In genomic region chr14:93906341-93907329, GRCh38 we compare ENCODE assay signal across 9 cellular contexts. TPM values are rescaled to one million over a fixed set of nuclear protein-coding genes. Genes with fewer than 3 reads are reported as not detected.
DNase-seq lines count a peak whose midpoint lies in the region; FAIRE-seq and TF ChIP-seq lines count a peak whose summit lies in the region.
"Had no signal": no experiment of that assay in that cellular context is flagged by ENCODE, and none has a peak within 500 bp of the region (broad histone marks: within the 10 kb centered on the region; RNA-seq: fewer than 3 reads in every experiment).

No MANE protein-coding gene starts in this region.

- DNase-seq in AG04449 (ENCODE audit: low read depth, low spot score) (no peak), GM18507 (ENCODE audit: extremely low spot score, insufficient read length, low read depth) (peak; percentile 62), RCC 7860 (ENCODE audit: low spot score) (peak; percentile 3), cardiac septum (ENCODE audit: low spot score) (peak; percentile 71), sigmoid colon (no peak), globus pallidus (ENCODE audit: low spot score) (no peak)
- DNase-seq in activated effector memory CD4-positive, alpha-beta T cell treated with Interleukin-2 at 50 U/mL for 16 hours: peak; percentile 13

- TF ChIP-seq EP300 in Ishikawa (IDR thresholded peaks at IDR 0.05; ENCODE audit: borderline replicate concordance) (no peak), sigmoid colon (IDR thresholded peaks at IDR 0.05) (no peak)

- CTCF ChIA-PET in AG04449 (lab: Yijun Ruan, JAX): interaction anchor here (0.7 to 1.4 kb wide), 5 partner anchors 9 to 252 kb away, joined by 3 to 5 read pairs (median 3); no protein-coding TSS in a partner anchor

- FAIRE-seq in GM18507 (lab: Jason Lieb, UNC) (peak; percentile 74), RCC 7860 (lab: Jason Lieb, UNC) (no peak)
- FAIRE-seq: islet of Langerhans had no signal

- TF ChIP-seq CTCF in AG04449 (IDR thresholded peaks at IDR 0.05; ENCODE audit: insufficient read depth, low read length, missing control alignments): peak; percentile 73
- TF ChIP-seq CTCF in sigmoid colon (IDR thresholded peaks at IDR 0.05): peak in 3 of 4 experiments; percentile 32 to 60 (median 54)

- peak; percentile 93 for TF ChIP-seq RAD21 in Ishikawa (IDR thresholded peaks at IDR 0.05; ENCODE audit: low read depth)

- WGBS in sigmoid colon, 2 donors: 45 to 53% methylated on average over 15 of the region's 15 CpGs

- no peak overlapping the region for H3K4me3 ChIP-seq in AG04449 (ENCODE audit: low read depth, low read length)
- no peak overlapping the region for H3K4me3 ChIP-seq in sigmoid colon

- no peaks in the 10 kb centered on the region for H3K36me3 ChIP-seq in sigmoid colon

- peaks cover 0 to 11% (median 0%) of the 10 kb centered on the region in 3 donors for H3K27me3 ChIP-seq in sigmoid colon

- TF ChIP-seq POLR2A in sigmoid colon (IDR thresholded peaks at IDR 0.05): no peak

- H3K27ac ChIP-seq in sigmoid colon: no peak overlapping the region

- H3K4me1 ChIP-seq in sigmoid colon: peaks cover 0 to 4% (median 0%) of the 10 kb centered on the region in 4 donors

- POLR2A ChIA-PET in AG04449 (lab: Yijun Ruan, JAX): no interaction called here

- no peaks in the 10 kb centered on the region for H3K9me3 ChIP-seq in sigmoid colon

- intact Hi-C loops in cardiac septum (cut with DNase I): no loop called here
- intact Hi-C loops in sigmoid colon (cut with DNase I): loop anchor here (5.0 kb wide), 1 partner anchor 249 kb away; no protein-coding TSS in a partner anchor

TF ChIP-seq in Ishikawa, 13 proteins besides CTCF, POLR2A, EP300 and RAD21:
- TF ChIP-seq, protein P1, sequence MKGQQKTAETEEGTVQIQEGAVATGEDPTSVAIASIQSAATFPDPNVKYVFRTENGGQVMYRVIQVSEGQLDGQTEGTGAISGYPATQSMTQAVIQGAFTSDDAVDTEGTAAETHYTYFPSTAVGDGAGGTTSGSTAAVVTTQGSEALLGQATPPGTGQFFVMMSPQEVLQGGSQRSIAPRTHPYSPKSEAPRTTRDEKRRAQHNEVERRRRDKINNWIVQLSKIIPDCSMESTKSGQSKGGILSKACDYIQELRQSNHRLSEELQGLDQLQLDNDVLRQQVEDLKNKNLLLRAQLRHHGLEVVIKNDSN (IDR thresholded peaks at IDR 0.05): no peak
- peak; percentile 13; the same call in 1 of the 2 replicates for TF ChIP-seq MAX (IDR thresholded peaks at IDR 0.05)
- no peak for TF ChIP-seq REST (IDR thresholded peaks at IDR 0.05; ENCODE audit: low read depth)

RNA-seq across cellular contexts. Expression of gene FAM181A, which starts 20.5 kb away (rescaled TPM):
- total RNA-seq in cardiac septum (not detected), sigmoid colon (not detected)
- polyA plus RNA-seq in sigmoid colon: not detected

Comparison
In these comparisons a context has a peak if more than half of its experiments do, and no peak if none do; other contexts are left out.
1. DNase-seq: peak in GM18507 (single experiment), RCC 7860 (single experiment), activated effector memory CD4-positive, alpha-beta T cell treated with Interleukin-2 at 50 U/mL for 16 hours (single experiment) and cardiac septum (single experiment); none in AG04449 (single experiment), sigmoid colon (single experiment) and globus pallidus (single experiment).